Comparison of ENCODE assay signal across 8 cellular contexts in the genomic region with DNA sequence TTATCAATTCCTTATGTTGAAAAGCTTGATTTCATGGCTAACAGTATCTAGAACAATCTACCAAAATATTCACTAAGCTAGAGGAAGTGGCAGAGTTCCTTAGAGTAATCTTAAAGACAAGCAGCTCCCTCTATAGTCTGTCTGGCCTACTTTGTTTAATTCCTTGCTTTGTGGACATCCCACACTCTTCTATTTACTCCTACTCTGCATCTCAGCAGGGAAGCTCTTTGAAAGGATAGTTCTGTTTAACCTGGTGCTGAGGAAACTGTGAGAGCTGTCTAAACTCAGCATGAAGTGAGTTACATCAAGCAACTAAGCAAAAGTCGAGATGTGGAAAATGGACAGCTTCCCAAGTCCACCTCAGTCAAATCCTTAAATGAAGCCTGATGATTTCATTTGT. TPM values are rescaled to one million over a fixed set of nuclear protein-coding genes. Genes with fewer than 3 reads are reported as not detected.
DNase-seq lines count a peak whose midpoint lies in the region; ATAC-seq and TF ChIP-seq lines count a peak whose summit lies in the region.

No MANE protein-coding gene starts in this region.

- peaks cover 8% of the 10 kb centered on the region for H3K36me3 Mint-ChIP-seq in central memory CD8-positive, alpha-beta T cell (ENCODE audit: insufficient read depth)
- H3K36me3 Mint-ChIP-seq in mesothelial cell of epicardium: no peaks in the 10 kb centered on the region

- H3K4me3 ChIP-seq in DOHH2 (ENCODE audit: low read length): peak overlapping the region; percentile 58
- H3K4me3 ChIP-seq in GM23248: peak overlapping the region; percentile 91
- no peak overlapping the region for H3K4me3 ChIP-seq in right cardiac atrium (ENCODE audit: low read length)

- peaks cover 12% of the 10 kb centered on the region for H4K20me1 ChIP-seq in DOHH2 (ENCODE audit: control insufficient read depth, insufficient read depth, low read depth, low read length)
- H4K20me1 ChIP-seq in GM23248 (ENCODE audit: insufficient read depth): peaks cover 4% of the 10 kb centered on the region; the same call in 1 of the 2 replicates

- H3K27ac Mint-ChIP-seq in central memory CD8-positive, alpha-beta T cell (ENCODE audit: low read depth): peak overlapping the region; percentile 15
- H3K27ac Mint-ChIP-seq in mesothelial cell of epicardium: peak overlapping the region; percentile 75

- peak; percentile 78 for DNase-seq in GM23248
- DNase-seq in NCI-H524 (lab: John Stamatoyannopoulos, UW): peak; percentile 17 to 57
- DNase-seq in central memory CD8-positive, alpha-beta T cell (ENCODE audit: low spot score in 2 of 2): no peak
- DNase-seq in mesothelial cell of epicardium (ENCODE audit: low spot score in 2 of 2, unreplicated experiment in 2 of 2): no peak
- no peak for DNase-seq in NCI-H510A treated with DMSO at 0.1 percent for 48 hours (lab: John Stamatoyannopoulos, UW)
- no peak for DNase-seq in right cardiac atrium

- H2AFZ ChIP-seq in GM23248: no peak overlapping the region

- in situ Hi-C loops in GM23248 (cut with MboI): no loop called here

- H3K79me2 ChIP-seq in DOHH2 (ENCODE audit: control insufficient read depth, low read length): peaks cover 94% of the 10 kb centered on the region
- H3K79me2 ChIP-seq in GM23248 (ENCODE audit: insufficient read depth): peaks cover 86% of the 10 kb centered on the region

- H3K36me3 ChIP-seq in DOHH2 (ENCODE audit: control insufficient read depth, low read length) (peaks cover 22% of the 10 kb centered on the region), GM23248 (ENCODE audit: low read depth) (no peaks in the 10 kb centered on the region)

- no peaks in the 10 kb centered on the region for H3K9me3 ChIP-seq in DOHH2 (ENCODE audit: control insufficient read depth, insufficient read depth, low read length)
- H3K9me3 ChIP-seq in GM23248 (ENCODE audit: low read depth): no peaks in the 10 kb centered on the region
- no peaks in the 10 kb centered on the region for H3K9me3 ChIP-seq in right cardiac atrium (ENCODE audit: control insufficient read depth, low read length)

- H3K4me3 Mint-ChIP-seq in central memory CD8-positive, alpha-beta T cell: no peak overlapping the region
- no peak overlapping the region for H3K4me3 Mint-ChIP-seq in mesothelial cell of epicardium

- ATAC-seq in central memory CD8-positive, alpha-beta T cell (replicated peaks; ENCODE audit: extremely low read depth, poor library complexity, severe bottlenecking): no peak
- ATAC-seq in GM21619 (IDR thresholded peaks at IDR 0.05; ENCODE audit: unreplicated experiment) (no peak), right cardiac atrium (no peak)

- H3K27me3 Mint-ChIP-seq in central memory CD8-positive, alpha-beta T cell: no peaks in the 10 kb centered on the region
- no peaks in the 10 kb centered on the region for H3K27me3 Mint-ChIP-seq in mesothelial cell of epicardium (ENCODE audit: low read depth)

- H3K4me1 ChIP-seq in DOHH2 (ENCODE audit: control insufficient read depth, low read length): peaks cover 42% of the 10 kb centered on the region
- H3K4me1 ChIP-seq in GM23248 (ENCODE audit: insufficient read depth): peaks cover 44% of the 10 kb centered on the region
- H3K4me1 ChIP-seq in right cardiac atrium (ENCODE audit: control insufficient read depth, insufficient read depth, low read length): peaks cover 2% of the 10 kb centered on the region

- intact Hi-C loops in right cardiac atrium (cut with DNase I): loop anchor here in 1 of 4 donors (10.0 kb wide), 1 partner anchor 114 kb away; no protein-coding TSS in a partner anchor

- no peaks in the 10 kb centered on the region for H3K9me2 ChIP-seq in DOHH2 (replicated peaks; ENCODE audit: control insufficient read depth, low read length)
- H3K9me2 ChIP-seq in GM23248 (ENCODE audit: insufficient read depth): no peaks in the 10 kb centered on the region

- 0% methylated on average over 1 of the region's 1 CpG for whole genome bisulfite sequencing in GM23248 (ENCODE audit: low coverage in 1 of 2, low lambda C conversion rate in 2 of 2, missing lambda C conversion rate in 2 of 2), 2 experiments
- WGBS in right cardiac atrium: 31% methylated on average over 1 of the region's 1 CpG

- peak overlapping the region; percentile 98 for H3K9ac ChIP-seq in GM23248

- H3K27ac ChIP-seq in DOHH2 (ENCODE audit: low read depth, low read length) (peak overlapping the region; percentile 55), GM23248 (peak overlapping the region; percentile 98), right cardiac atrium (ENCODE audit: low read length) (no peak overlapping the region)

- H3K9me3 Mint-ChIP-seq in central memory CD8-positive, alpha-beta T cell: no peaks in the 10 kb centered on the region
- H3K9me3 Mint-ChIP-seq in mesothelial cell of epicardium: no peaks in the 10 kb centered on the region

- peaks cover 47% of the 10 kb centered on the region for H3K4me1 Mint-ChIP-seq in central memory CD8-positive, alpha-beta T cell
- peaks cover 33% of the 10 kb centered on the region for H3K4me1 Mint-ChIP-seq in mesothelial cell of epicardium

- H3K4me2 ChIP-seq in DOHH2 (ENCODE audit: low read length) (peak overlapping the region; percentile 81), GM23248 (ENCODE audit: unreplicated experiment) (peak overlapping the region; percentile 100)

- H3K27me3 ChIP-seq in DOHH2 (ENCODE audit: control insufficient read depth, low read length): no peaks in the 10 kb centered on the region
- H3K27me3 ChIP-seq in GM23248 (replicated peaks; ENCODE audit: insufficient read depth): no peaks in the 10 kb centered on the region
- no peaks in the 10 kb centered on the region for H3K27me3 ChIP-seq in right cardiac atrium (ENCODE audit: control insufficient read depth, insufficient read depth)

- TF ChIP-seq CTCF in DOHH2 (IDR thresholded peaks at IDR 0.05; ENCODE audit: low read depth, low read length, poor library complexity, severe bottlenecking) (peak; percentile 62), mesothelial cell of epicardium (IDR thresholded peaks at IDR 0.05; ENCODE audit: unreplicated experiment) (no peak)

- H3F3A ChIP-seq in DOHH2 (ENCODE audit: control insufficient read depth, insufficient read depth) (peaks cover 16% of the 10 kb centered on the region), GM23248 (ENCODE audit: insufficient read depth) (peaks cover 26% of the 10 kb centered on the region; the same call in 1 of the 2 replicates)

RNA-seq across cellular contexts. Expression of a gene that starts 4.3 kb away (rescaled TPM):
- 25.1 and 31.7 TPM in 2 replicates for total RNA-seq in GM23248 (2014; rRNA removed; shearing (Covaris generic))
- polyA plus RNA-seq in GM23248 (2016; fragmentation: Nextera tagmentation; extraction: Ambion mirVana) (24.0 and 25.0 TPM in 2 replicates), right cardiac atrium (8.2 TPM)
- total RNA-seq in mesothelial cell of epicardium (39.8 to 41.7 TPM (median 40.8 TPM) in 3 replicates), right cardiac atrium (10 to 100 TPM; 19.8 to 30.1 (median 27.8) TPM)

Comparison
In these comparisons a context has a peak if more than half of its experiments do, and no peak if none do; other contexts are left out.
1. DNase-seq: peak in GM23248 (single experiment) and NCI-H524 (2 of 2); none in central memory CD8-positive, alpha-beta T cell (0 of 2), mesothelial cell of epicardium (0 of 2), NCI-H510A treated with DMSO at 0.1 percent for 48 hours (single experiment) and right cardiac atrium (0 of 3).